17 cellular contexts compared by ENCODE assay signal in the genomic region with DNA sequence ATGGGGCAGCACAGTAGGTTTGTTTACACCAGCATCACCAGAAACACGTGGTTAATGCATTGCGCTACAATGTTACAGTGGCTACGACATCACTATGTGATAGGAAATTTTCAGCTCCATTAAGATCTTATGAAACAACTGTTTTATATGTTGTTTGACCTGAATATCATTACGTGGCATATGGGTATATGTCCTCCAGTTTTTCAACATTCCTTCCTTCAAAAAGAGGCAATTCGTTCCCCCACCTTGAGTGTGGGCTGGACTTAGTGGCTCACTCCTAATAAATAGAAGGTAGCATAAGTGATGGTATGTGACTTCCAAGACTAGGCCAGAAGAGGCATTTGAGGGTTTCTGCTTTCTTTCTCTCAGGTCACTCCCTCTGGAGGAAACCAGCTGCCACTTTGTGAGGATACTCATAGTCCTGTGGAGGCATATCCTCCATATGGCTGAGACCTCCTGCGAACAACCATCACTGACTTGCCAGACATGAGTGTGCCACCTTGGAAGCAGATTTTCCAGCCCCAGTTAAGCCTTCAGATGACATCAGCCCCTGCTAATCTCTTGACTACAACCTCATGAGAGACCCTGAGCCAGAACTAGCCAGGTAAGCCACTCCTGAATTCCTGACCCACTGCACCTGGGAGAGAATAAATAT. TPM values are rescaled to one million over a fixed set of nuclear protein-coding genes. Genes with fewer than 3 reads are reported as not detected.
DNase-seq lines count a peak whose midpoint lies in the region; ATAC-seq and TF ChIP-seq lines count a peak whose summit lies in the region.
"Had no signal": no experiment of that assay in that cellular context is flagged by ENCODE, and none has a peak within 500 bp of the region (broad histone marks: within the 10 kb centered on the region; RNA-seq: fewer than 3 reads in every experiment).

No MANE protein-coding gene starts in this region.

- H3K4me1 Mint-ChIP-seq in CD4-positive, CD25-positive, alpha-beta regulatory T cell = peaks cover 10 to 40% (median 28%) of the 10 kb centered on the region in 4 donors
- H3K4me1 Mint-ChIP-seq in CD8-positive, alpha-beta memory T cell = peaks cover 27 to 35% (median 31%) of the 10 kb centered on the region in 3 donors
- H3K4me1 Mint-ChIP-seq in activated T-helper 17 cell treated with anti-CD3 and anti-CD28 coated beads, Interleukin-2, amount 50 U/mL, for 72 hours = peaks cover 19% of the 10 kb centered on the region
- peaks cover 32% of the 10 kb centered on the region for H3K4me1 Mint-ChIP-seq in neural crest cell

- peak overlapping the region in 3 of 4 donors; percentile 7 to 84 (median 77) for H3K4me3 Mint-ChIP-seq in CD4-positive, CD25-positive, alpha-beta regulatory T cell
- peak overlapping the region in 5 of 7 donors; percentile 25 to 82 (median 57) for H3K4me3 Mint-ChIP-seq in CD8-positive, alpha-beta memory T cell
- peak overlapping the region; percentile 59 for H3K4me3 Mint-ChIP-seq in activated T-helper 17 cell treated with anti-CD3 and anti-CD28 coated beads, Interleukin-2, amount 50 U/mL, for 72 hours
- H3K4me3 Mint-ChIP-seq in neural crest cell = peak overlapping the region; percentile 77

- POLR2A ChIA-PET in CD8-positive, alpha-beta memory T cell (lab: Charles Lee) = no interaction called here

- no peak for ATAC-seq in CD4-positive, CD25-positive, alpha-beta regulatory T cell (ENCODE audit: low read depth in 2 of 2)
- no peak for ATAC-seq in activated T-helper 17 cell treated with anti-CD3 and anti-CD28 coated beads, Interleukin-2, amount 50 U/mL, for 72 hours (replicated peaks)
- ATAC-seq in GM21360 (IDR thresholded peaks at IDR 0.05; ENCODE audit: unreplicated experiment) = no peak
- ATAC-seq: K562 had no signal

- peaks cover 0 to 2% (median 0%) of the 10 kb centered on the region in 7 donors for H3K9me3 Mint-ChIP-seq in CD4-positive, CD25-positive, alpha-beta regulatory T cell
- no peaks in the 10 kb centered on the region for H3K9me3 Mint-ChIP-seq in CD8-positive, alpha-beta memory T cell
- no peaks in the 10 kb centered on the region for H3K9me3 Mint-ChIP-seq in activated T-helper 17 cell treated with anti-CD3 and anti-CD28 coated beads, Interleukin-2, amount 50 U/mL, for 72 hours
- no peaks in the 10 kb centered on the region for H3K9me3 Mint-ChIP-seq in neural crest cell

- peaks cover 12% of the 10 kb centered on the region for H3K36me3 Mint-ChIP-seq in CD4-positive, CD25-positive, alpha-beta regulatory T cell
- H3K36me3 Mint-ChIP-seq in CD8-positive, alpha-beta memory T cell = peaks cover 0 to 9% (median 1%) of the 10 kb centered on the region in 3 donors
- no peaks in the 10 kb centered on the region for H3K36me3 Mint-ChIP-seq in activated T-helper 17 cell treated with anti-CD3 and anti-CD28 coated beads, Interleukin-2, amount 50 U/mL, for 72 hours (ENCODE audit: low read depth)
- H3K36me3 Mint-ChIP-seq in neural crest cell (ENCODE audit: low read depth) = peaks cover 7% of the 10 kb centered on the region

- H3K4me3 ChIP-seq in CD4-positive, CD25-positive, alpha-beta regulatory T cell (ENCODE audit: low read depth, low read length) = no peak overlapping the region
- no peak overlapping the region for H3K4me3 ChIP-seq in CD8-positive, alpha-beta memory T cell (ENCODE audit: low read length)
- H3K4me3 ChIP-seq: K562, PC-9, SK-N-MC had no signal

- no peak for TF ChIP-seq CTCF in neural crest cell (conservative IDR thresholded peaks at IDR 0.05)

- peaks cover 5% of the 10 kb centered on the region for H3K27me3 Mint-ChIP-seq in CD4-positive, CD25-positive, alpha-beta regulatory T cell
- H3K27me3 Mint-ChIP-seq in CD8-positive, alpha-beta memory T cell = no peaks in the 10 kb centered on the region
- H3K27me3 Mint-ChIP-seq in activated T-helper 17 cell treated with anti-CD3 and anti-CD28 coated beads, Interleukin-2, amount 50 U/mL, for 72 hours = no peaks in the 10 kb centered on the region
- H3K27me3 Mint-ChIP-seq in neural crest cell (ENCODE audit: low read depth) = no peaks in the 10 kb centered on the region

- peak overlapping the region in 2 of 3 donors; percentile 6 to 82 for H3K27ac Mint-ChIP-seq in CD4-positive, CD25-positive, alpha-beta regulatory T cell
- peak overlapping the region in 4 of 8 donors; percentile 8 to 67 (median 32) for H3K27ac Mint-ChIP-seq in CD8-positive, alpha-beta memory T cell
- H3K27ac Mint-ChIP-seq in activated T-helper 17 cell treated with anti-CD3 and anti-CD28 coated beads, Interleukin-2, amount 50 U/mL, for 72 hours = no peak overlapping the region
- no peak overlapping the region for H3K27ac Mint-ChIP-seq in neural crest cell (ENCODE audit: unreplicated experiment)

- no peaks in the 10 kb centered on the region for H3K36me3 ChIP-seq in CD4-positive, CD25-positive, alpha-beta regulatory T cell (ENCODE audit: control insufficient read depth, insufficient read depth, low read length)
- no peaks in the 10 kb centered on the region for H3K36me3 ChIP-seq in CD8-positive, alpha-beta memory T cell (ENCODE audit: insufficient read depth, low read length)
- H3K36me3 ChIP-seq: BE2C had no signal

- H3K4me1 ChIP-seq in CD4-positive, CD25-positive, alpha-beta regulatory T cell (ENCODE audit: control insufficient read depth, insufficient read depth, low read length, poor library complexity, severe bottlenecking) = peaks cover 31% of the 10 kb centered on the region
- peaks cover 29% of the 10 kb centered on the region for H3K4me1 ChIP-seq in CD8-positive, alpha-beta memory T cell (ENCODE audit: insufficient read depth, low read length)

- no peak overlapping the region for H3K27ac ChIP-seq in CD4-positive, CD25-positive, alpha-beta regulatory T cell (ENCODE audit: insufficient read depth, low read length, poor library complexity, severe bottlenecking)
- H3K27ac ChIP-seq in CD8-positive, alpha-beta memory T cell (ENCODE audit: low read depth, low read length) = no peak overlapping the region
- H3K27ac ChIP-seq: PC-9, SK-N-MC had no signal

- CTCF ChIA-PET in CD8-positive, alpha-beta memory T cell (lab: Charles Lee) = no interaction called here

- no peaks in the 10 kb centered on the region for H3K9me3 ChIP-seq in CD4-positive, CD25-positive, alpha-beta regulatory T cell (ENCODE audit: control insufficient read depth in 2 of 2, low read length in 2 of 2)
- no peaks in the 10 kb centered on the region for H3K9me3 ChIP-seq in CD8-positive, alpha-beta memory T cell (ENCODE audit: low read length)
- H3K9me3 ChIP-seq: BE2C had no signal

- DNase-seq in CD4-positive, CD25-positive, alpha-beta regulatory T cell = no peak
- DNase-seq in CD8-positive, alpha-beta memory T cell = no peak
- DNase-seq in neural crest cell (ENCODE audit: low read depth, low spot score) = no peak
- no peak for DNase-seq in SKM-1 treated with dmso at 0.1 percent for 144 hours (lab: John Stamatoyannopoulos, UW; ENCODE audit: unreplicated experiment)
- no peak for DNase-seq in activated effector memory CD4-positive, alpha-beta T cell treated with anti-CD3 and anti-CD28 coated beads, Interleukin-2, amount 50 U/mL, for 16 hours
- DNase-seq: ACHN, BE2C, COR-L47, GOT3, NCI-H1092 treated with DMSO at 0.1 percent for 48 hours, NCI-H1694, NCI-H345, PC-9 had no signal

- H3K27me3 ChIP-seq in CD4-positive, CD25-positive, alpha-beta regulatory T cell (ENCODE audit: control insufficient read depth, insufficient read depth, low read length) = no peaks in the 10 kb centered on the region
- no peaks in the 10 kb centered on the region for H3K27me3 ChIP-seq in CD8-positive, alpha-beta memory T cell (ENCODE audit: insufficient read depth, low read length, poor library complexity, severe bottlenecking)
- H3K27me3 ChIP-seq: BE2C had no signal

RNA-seq across cellular contexts. Expression of a gene that starts 2.3 kb away (rescaled TPM):
- total RNA-seq in CD4-positive, CD25-positive, alpha-beta regulatory T cell = 12.0 TPM
- polyA plus RNA-seq in CD4-positive, CD25-positive, alpha-beta regulatory T cell = 1 to 10 TPM; 3.2 to 4.5 (median 3.7) TPM
- total RNA-seq in CD8-positive, alpha-beta memory T cell = 1 to 10 TPM; 3.7 to 4.1 TPM
- 5.0 TPM for polyA plus RNA-seq in CD8-positive, alpha-beta memory T cell
- total RNA-seq in activated T-helper 17 cell treated with anti-CD3 and anti-CD28 coated beads, Interleukin-2, amount 50 U/mL, for 72 hours = 1 to 10 TPM; 1.7 to 5.4 TPM
- 20.2 and 20.4 TPM in 2 replicates for total RNA-seq in neural crest cell

Comparison
In these comparisons a context has a peak if more than half of its experiments do, and no peak if none do; other contexts are left out.
1. H3K27ac Mint-ChIP-seq: peak in CD4-positive, CD25-positive, alpha-beta regulatory T cell (2 of 3); none in activated T-helper 17 cell treated with anti-CD3 and anti-CD28 coated beads, Interleukin-2, amount 50 U/mL, for 72 hours (single experiment) and neural crest cell (single experiment).
2. Peak in every context shown above with its lines, with median percentiles within 50 percentile points of each other: H3K4me3 Mint-ChIP-seq.